1 cellular context compared by ENCODE assay signal in the genomic region with DNA sequence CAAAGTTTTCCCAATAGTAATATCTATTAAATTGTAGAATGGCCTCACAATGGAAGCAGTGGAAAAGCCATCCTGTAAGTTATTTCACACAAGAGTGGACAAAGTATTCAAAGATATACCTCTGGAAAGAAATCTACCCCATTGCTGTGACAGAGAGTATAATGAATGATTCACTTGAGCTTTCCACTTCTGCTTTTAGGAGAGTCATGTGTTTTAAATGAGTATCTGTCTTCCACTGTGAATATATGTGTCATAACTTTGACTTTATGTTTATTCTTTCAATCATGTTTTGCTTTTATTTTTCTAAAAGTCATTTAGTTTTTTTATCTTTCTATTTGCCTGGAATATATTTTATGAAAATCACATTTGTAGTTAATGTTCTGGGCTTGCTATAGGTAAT.
A peak's percentile ranks its signal among the peaks of the same experiment; 100 is the strongest.
TF ChIP-seq lines count a peak whose summit lies in the region.

No MANE protein-coding gene starts in this region.

TF ChIP-seq in GM12878, 131 proteins besides CTCF, POLR2A, EP300 and RAD21 (continued from another document):
- TF ChIP-seq, protein P1, sequence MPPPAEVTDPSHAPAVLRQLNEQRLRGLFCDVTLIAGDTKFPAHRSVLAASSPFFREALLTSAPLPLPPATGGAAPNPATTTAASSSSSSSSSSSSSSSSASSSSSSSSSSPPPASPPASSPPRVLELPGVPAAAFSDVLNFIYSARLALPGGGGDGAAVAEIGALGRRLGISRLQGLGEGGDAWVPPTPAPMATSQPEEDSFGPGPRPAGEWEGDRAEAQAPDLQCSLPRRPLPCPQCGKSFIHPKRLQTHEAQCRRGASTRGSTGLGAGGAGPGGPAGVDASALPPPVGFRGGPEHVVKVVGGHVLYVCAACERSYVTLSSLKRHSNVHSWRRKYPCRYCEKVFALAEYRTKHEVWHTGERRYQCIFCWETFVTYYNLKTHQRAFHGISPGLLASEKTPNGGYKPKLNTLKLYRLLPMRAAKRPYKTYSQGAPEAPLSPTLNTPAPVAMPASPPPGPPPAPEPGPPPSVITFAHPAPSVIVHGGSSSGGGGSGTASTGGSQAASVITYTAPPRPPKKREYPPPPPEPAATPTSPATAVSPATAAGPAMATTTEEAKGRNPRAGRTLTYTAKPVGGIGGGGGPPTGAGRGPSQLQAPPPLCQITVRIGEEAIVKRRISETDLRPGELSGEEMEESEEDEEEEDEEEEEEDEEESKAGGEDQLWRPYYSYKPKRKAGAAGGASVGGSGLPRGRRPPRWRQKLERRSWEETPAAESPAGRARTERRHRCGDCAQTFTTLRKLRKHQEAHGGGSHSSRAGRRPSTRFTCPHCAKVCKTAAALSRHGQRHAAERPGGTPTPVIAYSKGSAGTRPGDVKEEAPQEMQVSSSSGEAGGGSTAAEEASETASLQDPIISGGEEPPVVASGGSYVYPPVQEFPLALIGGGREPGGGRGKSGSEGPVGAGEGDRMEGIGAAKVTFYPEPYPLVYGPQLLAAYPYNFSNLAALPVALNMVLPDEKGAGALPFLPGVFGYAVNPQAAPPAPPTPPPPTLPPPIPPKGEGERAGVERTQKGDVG (CRISPR knock-in tag; IDR thresholded peaks at IDR 0.05), result no peak
- TF ChIP-seq, protein P2, sequence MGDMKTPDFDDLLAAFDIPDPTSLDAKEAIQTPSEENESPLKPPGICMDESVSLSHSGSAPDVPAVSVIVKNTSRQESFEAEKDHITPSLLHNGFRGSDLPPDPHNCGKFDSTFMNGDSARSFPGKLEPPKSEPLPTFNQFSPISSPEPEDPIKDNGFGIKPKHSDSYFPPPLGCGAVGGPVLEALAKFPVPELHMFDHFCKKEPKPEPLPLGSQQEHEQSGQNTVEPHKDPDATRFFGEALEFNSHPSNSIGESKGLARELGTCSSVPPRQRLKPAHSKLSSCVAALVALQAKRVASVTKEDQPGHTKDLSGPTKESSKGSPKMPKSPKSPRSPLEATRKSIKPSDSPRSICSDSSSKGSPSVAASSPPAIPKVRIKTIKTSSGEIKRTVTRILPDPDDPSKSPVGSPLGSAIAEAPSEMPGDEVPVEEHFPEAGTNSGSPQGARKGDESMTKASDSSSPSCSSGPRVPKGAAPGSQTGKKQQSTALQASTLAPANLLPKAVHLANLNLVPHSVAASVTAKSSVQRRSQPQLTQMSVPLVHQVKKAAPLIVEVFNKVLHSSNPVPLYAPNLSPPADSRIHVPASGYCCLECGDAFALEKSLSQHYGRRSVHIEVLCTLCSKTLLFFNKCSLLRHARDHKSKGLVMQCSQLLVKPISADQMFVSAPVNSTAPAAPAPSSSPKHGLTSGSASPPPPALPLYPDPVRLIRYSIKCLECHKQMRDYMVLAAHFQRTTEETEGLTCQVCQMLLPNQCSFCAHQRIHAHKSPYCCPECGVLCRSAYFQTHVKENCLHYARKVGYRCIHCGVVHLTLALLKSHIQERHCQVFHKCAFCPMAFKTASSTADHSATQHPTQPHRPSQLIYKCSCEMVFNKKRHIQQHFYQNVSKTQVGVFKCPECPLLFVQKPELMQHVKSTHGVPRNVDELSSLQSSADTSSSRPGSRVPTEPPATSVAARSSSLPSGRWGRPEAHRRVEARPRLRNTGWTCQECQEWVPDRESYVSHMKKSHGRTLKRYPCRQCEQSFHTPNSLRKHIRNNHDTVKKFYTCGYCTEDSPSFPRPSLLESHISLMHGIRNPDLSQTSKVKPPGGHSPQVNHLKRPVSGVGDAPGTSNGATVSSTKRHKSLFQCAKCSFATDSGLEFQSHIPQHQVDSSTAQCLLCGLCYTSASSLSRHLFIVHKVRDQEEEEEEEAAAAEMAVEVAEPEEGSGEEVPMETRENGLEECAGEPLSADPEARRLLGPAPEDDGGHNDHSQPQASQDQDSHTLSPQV (IDR thresholded peaks at IDR 0.05), result no peak
- 0 out of 2 replicates have a peak, but pooled peaks have one; percentile 13 for TF ChIP-seq IKZF1 (conservative IDR thresholded peaks at IDR 0.05)
- TF ChIP-seq CREB1 (IDR thresholded peaks at IDR 0.05; ENCODE audit: low read depth), result no peak
- peak; percentile 48; the same call in 1 of the 2 replicates for TF ChIP-seq RAD51 (IDR thresholded peaks at IDR 0.05)
- no peak for TF ChIP-seq STAT3 (IDR thresholded peaks at IDR 0.05; ENCODE audit: low read depth, low read length)
- peak; percentile 69; the same call in 1 of the 2 replicates for TF ChIP-seq ATF7 (IDR thresholded peaks at IDR 0.05; ENCODE audit: low read depth)
- TF ChIP-seq RUNX3 (IDR thresholded peaks at IDR 0.05; ENCODE audit: low read length), result no peak
- no peak for TF ChIP-seq RCOR1 (conservative IDR thresholded peaks at IDR 0.05; ENCODE audit: low read depth, low read length)
- TF ChIP-seq PAX5 (IDR thresholded peaks at IDR 0.05; ENCODE audit: borderline replicate concordance, low read depth, low read length), result no peak
- TF ChIP-seq, protein P3, sequence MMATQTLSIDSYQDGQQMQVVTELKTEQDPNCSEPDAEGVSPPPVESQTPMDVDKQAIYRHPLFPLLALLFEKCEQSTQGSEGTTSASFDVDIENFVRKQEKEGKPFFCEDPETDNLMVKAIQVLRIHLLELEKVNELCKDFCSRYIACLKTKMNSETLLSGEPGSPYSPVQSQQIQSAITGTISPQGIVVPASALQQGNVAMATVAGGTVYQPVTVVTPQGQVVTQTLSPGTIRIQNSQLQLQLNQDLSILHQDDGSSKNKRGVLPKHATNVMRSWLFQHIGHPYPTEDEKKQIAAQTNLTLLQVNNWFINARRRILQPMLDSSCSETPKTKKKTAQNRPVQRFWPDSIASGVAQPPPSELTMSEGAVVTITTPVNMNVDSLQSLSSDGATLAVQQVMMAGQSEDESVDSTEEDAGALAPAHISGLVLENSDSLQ (IDR thresholded peaks at IDR 0.05), result peak; percentile 38; the same call in 1 of the 2 replicates
- peak; percentile 84 for TF ChIP-seq ZNF24 (IDR thresholded peaks at IDR 0.05)
- no peak for TF ChIP-seq RFX5 (IDR thresholded peaks at IDR 0.05; ENCODE audit: low read depth, low read length)
- TF ChIP-seq IKZF2 (IDR thresholded peaks at IDR 0.05), result peak; percentile 21 to 22; a peak in 2 of 4 replicates
- no peak for TF ChIP-seq YY1 (IDR thresholded peaks at IDR 0.05; ENCODE audit: low read depth, low read length)
- TF ChIP-seq DPF2 (IDR thresholded peaks at IDR 0.05), result peak; percentile 46; the same call in 1 of the 2 replicates
- TF ChIP-seq, protein P4, sequence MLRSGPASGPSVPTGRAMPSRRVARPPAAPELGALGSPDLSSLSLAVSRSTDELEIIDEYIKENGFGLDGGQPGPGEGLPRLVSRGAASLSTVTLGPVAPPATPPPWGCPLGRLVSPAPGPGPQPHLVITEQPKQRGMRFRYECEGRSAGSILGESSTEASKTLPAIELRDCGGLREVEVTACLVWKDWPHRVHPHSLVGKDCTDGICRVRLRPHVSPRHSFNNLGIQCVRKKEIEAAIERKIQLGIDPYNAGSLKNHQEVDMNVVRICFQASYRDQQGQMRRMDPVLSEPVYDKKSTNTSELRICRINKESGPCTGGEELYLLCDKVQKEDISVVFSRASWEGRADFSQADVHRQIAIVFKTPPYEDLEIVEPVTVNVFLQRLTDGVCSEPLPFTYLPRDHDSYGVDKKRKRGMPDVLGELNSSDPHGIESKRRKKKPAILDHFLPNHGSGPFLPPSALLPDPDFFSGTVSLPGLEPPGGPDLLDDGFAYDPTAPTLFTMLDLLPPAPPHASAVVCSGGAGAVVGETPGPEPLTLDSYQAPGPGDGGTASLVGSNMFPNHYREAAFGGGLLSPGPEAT (IDR thresholded peaks at IDR 0.05; ENCODE audit: low read depth), result peak; percentile 41; the same call in 1 of the 2 replicates
- TF ChIP-seq, protein P5, sequence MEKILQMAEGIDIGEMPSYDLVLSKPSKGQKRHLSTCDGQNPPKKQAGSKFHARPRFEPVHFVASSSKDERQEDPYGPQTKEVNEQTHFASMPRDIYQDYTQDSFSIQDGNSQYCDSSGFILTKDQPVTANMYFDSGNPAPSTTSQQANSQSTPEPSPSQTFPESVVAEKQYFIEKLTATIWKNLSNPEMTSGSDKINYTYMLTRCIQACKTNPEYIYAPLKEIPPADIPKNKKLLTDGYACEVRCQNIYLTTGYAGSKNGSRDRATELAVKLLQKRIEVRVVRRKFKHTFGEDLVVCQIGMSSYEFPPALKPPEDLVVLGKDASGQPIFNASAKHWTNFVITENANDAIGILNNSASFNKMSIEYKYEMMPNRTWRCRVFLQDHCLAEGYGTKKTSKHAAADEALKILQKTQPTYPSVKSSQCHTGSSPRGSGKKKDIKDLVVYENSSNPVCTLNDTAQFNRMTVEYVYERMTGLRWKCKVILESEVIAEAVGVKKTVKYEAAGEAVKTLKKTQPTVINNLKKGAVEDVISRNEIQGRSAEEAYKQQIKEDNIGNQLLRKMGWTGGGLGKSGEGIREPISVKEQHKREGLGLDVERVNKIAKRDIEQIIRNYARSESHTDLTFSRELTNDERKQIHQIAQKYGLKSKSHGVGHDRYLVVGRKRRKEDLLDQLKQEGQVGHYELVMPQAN (conservative IDR thresholded peaks at IDR 0.05), result no peak
